In genomic region chr9:34701023-34701768, GRCh38 we compare ENCODE assay signal across 8 cellular contexts. TPM values are rescaled to one million over a fixed set of nuclear protein-coding genes. Genes with fewer than 3 reads are reported as not detected.
DNase-seq lines count a peak whose midpoint lies in the region; ATAC-seq and TF ChIP-seq lines count a peak whose summit lies in the region.

No MANE protein-coding gene starts in this region.

- peak overlapping the region; percentile 78 to 91 for H3K27ac ChIP-seq in coronary artery

- TF ChIP-seq CTCF in BE2C (IDR thresholded peaks at IDR 0.05; ENCODE audit: low read depth, low read length) (peak; percentile 80), coronary artery (IDR thresholded peaks at IDR 0.05) (peak; percentile 97)

- no peak for ATAC-seq in GM18498 (IDR thresholded peaks at IDR 0.05; ENCODE audit: unreplicated experiment)

- no peaks in the 10 kb centered on the region for H3K27me3 ChIP-seq in BE2C

- DNase-seq in BE2C (peak; percentile 88), GOT3 (lab: John Stamatoyannopoulos, UW) (peak; percentile 8), NCI-H2171 (lab: John Stamatoyannopoulos, UW) (peak; percentile 21), coronary artery (ENCODE audit: low spot score) (peak; percentile 84), left kidney (ENCODE audit: low read depth, low spot score) (peak; percentile 92)
- DNase-seq in activated CD4-positive, alpha-beta T cell treated with anti-CD3 and anti-CD28 coated beads, Interleukin-2, amount 10 ng/mL, durations not matched to agents 7 days and 5 days: peak; percentile 75
- DNase-seq in stimulated activated CD4-positive, alpha-beta T cell treated with anti-CD3 and anti-CD28 coated beads, Interleukin-1b, Interleukin-23, amount 100 ng/mL, for 1 hour (ENCODE audit: low read depth in 2 of 2): peak; percentile 41 to 59

- peaks cover 18% of the 10 kb centered on the region for H3K27me3 Mint-ChIP-seq in activated CD4-positive, alpha-beta T cell treated with anti-CD3 and anti-CD28 coated beads, Interleukin-2, amount 10 ng/mL, durations not matched to agents 7 days and 5 days

- H3K4me1 ChIP-seq in BE2C: no peaks in the 10 kb centered on the region

- POLR2A ChIA-PET in activated CD4-positive, alpha-beta T cell treated with anti-CD3 and anti-CD28 coated beads, Interleukin-2, amount 10 ng/mL, durations not matched to agents 7 days and 5 days (lab: Charles Lee): no interaction called here

- peak overlapping the region; percentile 45 for H3K4me3 Mint-ChIP-seq in activated CD4-positive, alpha-beta T cell treated with anti-CD3 and anti-CD28 coated beads, Interleukin-2, amount 10 ng/mL, durations not matched to agents 7 days and 5 days

- H3K36me3 Mint-ChIP-seq in activated CD4-positive, alpha-beta T cell treated with anti-CD3 and anti-CD28 coated beads, Interleukin-2, amount 10 ng/mL, durations not matched to agents 7 days and 5 days (ENCODE audit: low read depth): no peaks in the 10 kb centered on the region

- H3K4me3 ChIP-seq in BE2C (ENCODE audit: low read depth, low read length): peak overlapping the region; percentile 82
- peak overlapping the region; percentile 85 for H3K4me3 ChIP-seq in coronary artery

- H3K9me3 ChIP-seq in BE2C: no peaks in the 10 kb centered on the region

- no peaks in the 10 kb centered on the region for H3K9me3 Mint-ChIP-seq in activated CD4-positive, alpha-beta T cell treated with anti-CD3 and anti-CD28 coated beads, Interleukin-2, amount 10 ng/mL, durations not matched to agents 7 days and 5 days

- peaks cover 11% of the 10 kb centered on the region for H3K4me1 Mint-ChIP-seq in activated CD4-positive, alpha-beta T cell treated with anti-CD3 and anti-CD28 coated beads, Interleukin-2, amount 10 ng/mL, durations not matched to agents 7 days and 5 days

- CTCF ChIA-PET in activated CD4-positive, alpha-beta T cell treated with anti-CD3 and anti-CD28 coated beads, Interleukin-2, amount 10 ng/mL, durations not matched to agents 7 days and 5 days (lab: Charles Lee): interaction anchor here (0.7 to 2.3 kb wide), 5 partner anchors 10 to 67 kb away, joined by 3 to 8 read pairs (median 4); partner anchors contain the start of genes CCL19 and SIGMAR1

- H3K27ac Mint-ChIP-seq in activated CD4-positive, alpha-beta T cell treated with anti-CD3 and anti-CD28 coated beads, Interleukin-2, amount 10 ng/mL, durations not matched to agents 7 days and 5 days: no peak overlapping the region

- H3K36me3 ChIP-seq in BE2C: no peaks in the 10 kb centered on the region

RNA-seq across cellular contexts. Expression of gene CCL21, which starts 8.7 kb away (rescaled TPM):
- not detected for polyA plus RNA-seq in BE2C (2012; ENCODE audit: insufficient read depth, insufficient read length, low read depth)
- total RNA-seq in activated CD4-positive, alpha-beta T cell treated with anti-CD3 and anti-CD28 coated beads, Interleukin-2, amount 10 ng/mL, durations not matched to agents 7 days and 5 days: not detected

RNA-seq across cellular contexts. Expression of gene CCL19, which starts 10.1 kb away (rescaled TPM):
- polyA plus RNA-seq in BE2C (2012; ENCODE audit: insufficient read depth, insufficient read length, low read depth): not detected
- total RNA-seq in activated CD4-positive, alpha-beta T cell treated with anti-CD3 and anti-CD28 coated beads, Interleukin-2, amount 10 ng/mL, durations not matched to agents 7 days and 5 days: not detected

RNA-seq across cellular contexts. Expression of gene CCL27, which starts 38.7 kb away (rescaled TPM):
- polyA plus RNA-seq in BE2C (2012; ENCODE audit: insufficient read depth, insufficient read length, low read depth): not detected
- not detected for total RNA-seq in activated CD4-positive, alpha-beta T cell treated with anti-CD3 and anti-CD28 coated beads, Interleukin-2, amount 10 ng/mL, durations not matched to agents 7 days and 5 days

RNA-seq across cellular contexts. Expression of gene IL11RA, which starts 49.2 kb away (rescaled TPM):
- 32.9 TPM for polyA plus RNA-seq in BE2C (2012; ENCODE audit: insufficient read depth, insufficient read length, low read depth)
- 10 to 100 TPM; 66.3 to 68.5 TPM for total RNA-seq in activated CD4-positive, alpha-beta T cell treated with anti-CD3 and anti-CD28 coated beads, Interleukin-2, amount 10 ng/mL, durations not matched to agents 7 days and 5 days

RNA-seq across cellular contexts. Expression of gene GALT, which starts 54.7 kb away (rescaled TPM):
- polyA plus RNA-seq in BE2C (2012; ENCODE audit: insufficient read depth, insufficient read length, low read depth): 58.3 TPM
- total RNA-seq in activated CD4-positive, alpha-beta T cell treated with anti-CD3 and anti-CD28 coated beads, Interleukin-2, amount 10 ng/mL, durations not matched to agents 7 days and 5 days: 100 to 1,000 TPM; 114 to 125 TPM

Comparison
In these comparisons a context has a peak if more than half of its experiments do, and no peak if none do; other contexts are left out.
1. DNase-seq: peak in every context shown above with its lines; median percentile 92 in left kidney; 88 in BE2C; 84 in coronary artery; 75 in activated CD4-positive, alpha-beta T cell treated with anti-CD3 and anti-CD28 coated beads, Interleukin-2, amount 10 ng/mL, durations not matched to agents 7 days and 5 days; 50 in stimulated activated CD4-positive, alpha-beta T cell treated with anti-CD3 and anti-CD28 coated beads, Interleukin-1b, Interleukin-23, amount 100 ng/mL, for 1 hour; 21 in NCI-H2171; 8 in GOT3.